Comparison of ENCODE assay signal across 2 cellular contexts in the genomic region with DNA sequence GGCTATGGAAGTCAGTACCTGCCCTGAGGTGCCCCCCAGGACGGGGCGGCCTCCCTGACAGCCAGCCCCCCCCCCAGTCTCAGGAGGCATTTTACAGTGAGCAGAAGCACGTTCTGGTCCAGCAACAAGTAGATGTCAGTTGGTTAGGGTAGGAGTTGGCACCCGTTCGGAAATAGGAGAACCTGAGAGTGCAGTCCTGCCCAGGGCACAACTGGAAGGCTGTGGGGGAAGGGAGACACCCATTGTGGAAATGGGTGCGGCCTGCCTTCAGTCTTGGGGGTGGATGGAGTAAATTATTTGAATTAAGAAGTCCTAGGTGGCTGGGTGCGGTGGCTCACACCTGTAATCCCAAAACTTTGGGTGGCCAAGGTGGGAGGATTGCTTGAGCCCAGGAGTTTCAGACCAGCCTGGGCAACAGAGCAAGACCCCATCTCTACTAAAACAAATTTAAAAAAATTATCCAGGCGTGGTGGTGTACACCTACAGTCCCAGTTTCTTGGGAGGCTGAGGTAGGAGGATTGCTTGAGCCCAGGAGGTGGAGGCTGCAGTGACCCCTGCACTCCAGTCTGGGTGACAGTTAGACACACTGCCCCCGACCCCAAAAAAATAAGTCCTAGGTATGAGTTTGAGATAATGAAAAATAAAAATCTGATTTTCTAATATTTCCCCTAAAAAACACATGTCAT.
TF ChIP-seq lines count a peak whose summit lies in the region.

No MANE protein-coding gene starts in this region.

TF ChIP-seq in A549, 52 proteins besides CTCF, POLR2A, EP300 and RAD21:
- TF ChIP-seq SREBF2 (IDR thresholded peaks at IDR 0.05): no peak
- TF ChIP-seq MAZ (IDR thresholded peaks at IDR 0.05; ENCODE audit: borderline replicate concordance, low read depth, low read length): no peak
- no peak for TF ChIP-seq BHLHE40 (IDR thresholded peaks at IDR 0.05; ENCODE audit: low read depth, low read length)
- no peak for TF ChIP-seq FOSL2 (IDR thresholded peaks at IDR 0.05)
- TF ChIP-seq FOSL2 (CRISPR knock-in tag; IDR thresholded peaks at IDR 0.05): no peak
- TF ChIP-seq ZFP36 (IDR thresholded peaks at IDR 0.05; ENCODE audit: borderline replicate concordance, partially characterized antibody): no peak
- TF ChIP-seq EHMT2 (IDR thresholded peaks at IDR 0.05; ENCODE audit: low read depth): no peak
- TF ChIP-seq CBX8 (IDR thresholded peaks at IDR 0.05): no peak

TF ChIP-seq in GM12878, 131 proteins besides CTCF, POLR2A, EP300 and RAD21:
- TF ChIP-seq SMAD5 (IDR thresholded peaks at IDR 0.05; ENCODE audit: low read depth) (0 out of 2 replicates have a peak, but pooled peaks have one; percentile 49), MEF2B (IDR thresholded peaks at IDR 0.05; ENCODE audit: partially characterized antibody, poor library complexity, severe bottlenecking) (peak; percentile 0), E2F4 (IDR thresholded peaks at IDR 0.05; ENCODE audit: low read depth, low read length) (peak; percentile 51; the same call in 1 of the 2 replicates), TCF12 (IDR thresholded peaks at IDR 0.05; ENCODE audit: low read depth, low read length) (no peak)
